8 cellular contexts compared by ENCODE assay signal in the genomic region with DNA sequence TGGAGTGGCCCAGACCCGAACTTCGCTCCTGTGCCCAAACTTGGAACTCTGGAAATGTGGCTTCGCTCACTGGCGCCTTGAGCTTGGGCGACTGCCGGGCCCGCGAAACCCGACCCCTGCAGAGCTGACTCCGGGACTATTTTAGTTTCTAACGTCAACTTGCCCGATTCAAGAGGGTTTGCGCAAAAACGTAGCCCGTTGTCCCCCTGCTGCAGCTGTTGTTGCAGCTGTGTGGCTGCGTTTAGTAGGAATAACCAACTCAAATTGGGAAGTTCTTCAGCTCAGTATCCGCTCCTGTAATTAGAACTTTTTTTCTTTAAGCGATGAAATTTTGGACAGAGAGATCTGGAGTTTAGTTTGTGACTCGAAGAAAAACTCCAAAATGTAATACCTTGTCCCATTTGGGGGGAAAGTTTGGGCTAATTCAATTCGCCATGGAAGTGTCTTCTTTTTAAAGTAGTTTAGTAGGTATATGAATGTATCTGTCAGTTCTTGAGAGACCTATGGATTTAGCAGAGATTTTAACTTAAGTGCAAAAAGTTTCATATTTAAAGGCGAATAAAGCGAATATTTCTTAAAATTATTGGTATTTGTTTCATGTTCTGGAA. TPM values are rescaled to one million over a fixed set of nuclear protein-coding genes. Genes with fewer than 3 reads are reported as not detected.
DNase-seq lines count a peak whose midpoint lies in the region; ATAC-seq and TF ChIP-seq lines count a peak whose summit lies in the region.

No MANE protein-coding gene starts in this region.

- TF ChIP-seq POLR2A in IMR-90 (IDR thresholded peaks at IDR 0.05; ENCODE audit: low read depth, low read length): no peak

- H3K27me3 ChIP-seq in DND-41 (ENCODE audit: insufficient read depth, low read length, poor library complexity): no peaks in the 10 kb centered on the region
- no peaks in the 10 kb centered on the region for H3K27me3 ChIP-seq in IMR-90 (ENCODE audit: control insufficient read depth, insufficient read depth, low read length)
- peaks cover 4% of the 10 kb centered on the region for H3K27me3 ChIP-seq in iPS-18a (ENCODE audit: control insufficient read depth, insufficient read depth, low read length)

- H3K18ac ChIP-seq in IMR-90 (ENCODE audit: low read depth, low read length): peak overlapping the region; percentile 100

- POLR2A ChIA-PET in IMR-90 (lab: Charles Lee; ENCODE audit: unreplicated experiment): interaction anchor here (0.7 to 0.8 kb wide), 2 partner anchors 13 to 376 kb away, joined by 3 read pairs; no protein-coding TSS in a partner anchor

- H3K4me3 ChIP-seq in DND-41 (ENCODE audit: low read depth in 1 of 2, low read length in 2 of 2) (peak overlapping the region; percentile 67 to 98), IMR-90 (ENCODE audit: insufficient read depth, low read depth, low read length) (peak overlapping the region; percentile 84), iPS-18a (ENCODE audit: low read length) (peak overlapping the region; percentile 90)

- H2AK5ac ChIP-seq in IMR-90 (ENCODE audit: low read depth, low read length): peak overlapping the region; percentile 95

- H2AFZ ChIP-seq in DND-41 (ENCODE audit: low read depth, low read length) (peak overlapping the region; percentile 69), IMR-90 (replicated peaks; ENCODE audit: low read length, poor library complexity) (peak overlapping the region; percentile 90)

- 1% methylated on average over 12 of the region's 22 CpGs; no CpG with 5 or more reads in 1 of the 2 experiments for WGBS in IMR-90 (ENCODE audit: extremely low coverage in 2 of 2, insufficient read length in 1 of 2), 2 experiments

- peak overlapping the region; percentile 30; the same call in 1 of the 3 replicates for H2BK15ac ChIP-seq in IMR-90 (ENCODE audit: low read depth, low read length)

- no peaks in the 10 kb centered on the region for H3K9me3 ChIP-seq in DND-41 (ENCODE audit: insufficient read depth, low read length, severe bottlenecking)
- peaks cover 4% of the 10 kb centered on the region; the same call in 1 of the 2 replicates for H3K9me3 ChIP-seq in IMR-90 (ENCODE audit: control insufficient read depth, insufficient read depth, low read length)
- no peaks in the 10 kb centered on the region for H3K9me3 ChIP-seq in iPS-18a (ENCODE audit: control insufficient read depth, low read depth, low read length)

- H3K4ac ChIP-seq in IMR-90 (ENCODE audit: low read depth, low read length): peak overlapping the region; percentile 95

- H3K4me3 Mint-ChIP-seq in activated naive CD8-positive, alpha-beta T cell treated with anti-CD3 and anti-CD28 coated beads, Interleukin-2, amount 50 U/mL, for 24 hours: peak overlapping the region; percentile 86
- peak overlapping the region; percentile 83 for H3K4me3 Mint-ChIP-seq in stimulated activated memory B cell treated with anti-CD40 and anti-IgM and Interleukin-4, amounts not matched to agents 10 μg/mL and 1 μg/mL and 100 μg/mL, for 72 hours

- CTCF ChIA-PET in IMR-90 (lab: Yijun Ruan, JAX): interaction anchor here (0.6 to 0.9 kb wide), 3 partner anchors 68 to 658 kb away, joined by 3 to 6 read pairs (median 4); no protein-coding TSS in a partner anchor

- no TSS peak for BruUV-seq in IMR-90 (replicated peaks; lab: Mats Ljungman, UMichigan)

- H3K4me1 ChIP-seq in DND-41 (ENCODE audit: insufficient read depth, low read length): peaks cover 50% of the 10 kb centered on the region
- H3K4me1 ChIP-seq in IMR-90 (ENCODE audit: control insufficient read depth, insufficient read depth, low read length): peaks cover 6% of the 10 kb centered on the region; the same call in 1 of the 2 replicates
- H3K4me1 ChIP-seq in iPS-18a (ENCODE audit: control insufficient read depth, low read depth, low read length): peaks cover 19% of the 10 kb centered on the region

- H3K79me2 ChIP-seq in DND-41 (ENCODE audit: insufficient read depth, low read length): peaks cover 62% of the 10 kb centered on the region

- H3K27ac ChIP-seq in DND-41 (ENCODE audit: low read length): peak overlapping the region; percentile 92
- H3K27ac ChIP-seq in IMR-90 (ENCODE audit: insufficient read depth, low read length): peak overlapping the region; percentile 97
- H3K27ac ChIP-seq in iPS-18a (ENCODE audit: low read length): peak overlapping the region; percentile 100

- TF ChIP-seq RAD21 in IMR-90 (IDR thresholded peaks at IDR 0.05; ENCODE audit: low read length): no peak

- H2BK20ac ChIP-seq in IMR-90 (ENCODE audit: low read depth, low read length): peak overlapping the region; percentile 27; the same call in 1 of the 2 replicates

- H3K36me3 Mint-ChIP-seq in activated naive CD8-positive, alpha-beta T cell treated with anti-CD3 and anti-CD28 coated beads, Interleukin-2, amount 50 U/mL, for 24 hours (ENCODE audit: low read depth): peaks cover 37% of the 10 kb centered on the region
- H3K36me3 Mint-ChIP-seq in stimulated activated memory B cell treated with anti-CD40 and anti-IgM and Interleukin-4, amounts not matched to agents 10 μg/mL and 1 μg/mL and 100 μg/mL, for 72 hours: peaks cover 15% of the 10 kb centered on the region

- dilution Hi-C loops in IMR-90 (cut with HindIII; ENCODE audit: low sequenced_read_pairs, unreplicated experiment): no loop called here

- intact Hi-C loops in IMR-90 (cut with micrococcal nuclease): loop anchor here (5.0 to 10.0 kb wide), 2 partner anchors 261 to 443 kb away; no protein-coding TSS in a partner anchor

- in situ Hi-C loops in IMR-90 (cut with MboI; ENCODE audit: low sequenced_read_pairs): loop anchor here (5.0 kb wide), 1 partner anchor 311 kb away; no protein-coding TSS in a partner anchor

- peak overlapping the region; percentile 98 for H2AK9ac ChIP-seq in IMR-90 (replicated peaks; ENCODE audit: low read depth, low read length, poor library complexity)

- H4K5ac ChIP-seq in IMR-90 (ENCODE audit: low read depth, low read length): peak overlapping the region; percentile 99

- H3K9me3 Mint-ChIP-seq in activated naive CD8-positive, alpha-beta T cell treated with anti-CD3 and anti-CD28 coated beads, Interleukin-2, amount 50 U/mL, for 24 hours: no peaks in the 10 kb centered on the region
- H3K9me3 Mint-ChIP-seq in stimulated activated memory B cell treated with anti-CD40 and anti-IgM and Interleukin-4, amounts not matched to agents 10 μg/mL and 1 μg/mL and 100 μg/mL, for 72 hours: no peaks in the 10 kb centered on the region

- H3K36me3 ChIP-seq in DND-41 (ENCODE audit: insufficient read depth, low read length): peaks cover 33% of the 10 kb centered on the region
- peaks cover 5% of the 10 kb centered on the region for H3K36me3 ChIP-seq in IMR-90 (ENCODE audit: control insufficient read depth, insufficient read depth, low read length)
- H3K36me3 ChIP-seq in iPS-18a (ENCODE audit: control insufficient read depth, low read depth, low read length): peaks cover 12% of the 10 kb centered on the region

- peak; percentile 0; the same call in 1 of the 3 replicates for ATAC-seq in DND-41 (ENCODE audit: insufficient read depth, low read depth)
- peak; percentile 1 for ATAC-seq in IMR-90 (ENCODE audit: low read depth)
- ATAC-seq in activated naive CD8-positive, alpha-beta T cell treated with anti-CD3 and anti-CD28 coated beads, Interleukin-2, amount 50 U/mL, for 24 hours: no peak
- no peak for ATAC-seq in stimulated activated memory B cell treated with anti-CD40 and anti-IgM and Interleukin-4, amounts not matched to agents 10 μg/mL and 1 μg/mL and 100 μg/mL, for 72 hours

- H3K56ac ChIP-seq in IMR-90 (ENCODE audit: extremely low read depth, insufficient read depth, low read length): peak overlapping the region; percentile 100

- no peak for TF ChIP-seq CTCF in DND-41 (IDR thresholded peaks at IDR 0.05; ENCODE audit: borderline replicate concordance, extremely low read depth, low read length, poor library complexity, severe bottlenecking)
- TF ChIP-seq CTCF in IMR-90 (conservative IDR thresholded peaks at IDR 0.05; ENCODE audit: low read depth, low read length): no peak

- peaks cover 8 to 23% of the 10 kb centered on the region in 2 experiments; a peak in 3 of 4 replicates for H3K79me1 ChIP-seq in IMR-90 (ENCODE audit: low read depth in 1 of 2, low read length in 2 of 2)

- peaks cover 2% of the 10 kb centered on the region for H3K27me3 Mint-ChIP-seq in activated naive CD8-positive, alpha-beta T cell treated with anti-CD3 and anti-CD28 coated beads, Interleukin-2, amount 50 U/mL, for 24 hours
- H3K27me3 Mint-ChIP-seq in stimulated activated memory B cell treated with anti-CD40 and anti-IgM and Interleukin-4, amounts not matched to agents 10 μg/mL and 1 μg/mL and 100 μg/mL, for 72 hours: no peaks in the 10 kb centered on the region

- H3K27ac Mint-ChIP-seq in activated naive CD8-positive, alpha-beta T cell treated with anti-CD3 and anti-CD28 coated beads, Interleukin-2, amount 50 U/mL, for 24 hours: peak overlapping the region; percentile 97
- peak overlapping the region; percentile 91 for H3K27ac Mint-ChIP-seq in stimulated activated memory B cell treated with anti-CD40 and anti-IgM and Interleukin-4, amounts not matched to agents 10 μg/mL and 1 μg/mL and 100 μg/mL, for 72 hours

- H4K8ac ChIP-seq in IMR-90 (ENCODE audit: low read depth in 2 of 2, low read length in 2 of 2): peak overlapping the region; percentile 81 to 98

- H4K91ac ChIP-seq in IMR-90 (ENCODE audit: insufficient read depth, low read depth, low read length): peak overlapping the region; percentile 97

- H3K9ac ChIP-seq in DND-41 (ENCODE audit: low read depth, low read length) (peak overlapping the region; percentile 85), IMR-90 (ENCODE audit: low read depth, low read length) (peak overlapping the region; percentile 100), iPS-18a (ENCODE audit: low read length) (peak overlapping the region; percentile 99)

- H4K20me1 ChIP-seq in DND-41 (ENCODE audit: insufficient read depth, low read length): peaks cover 16% of the 10 kb centered on the region; the same call in 1 of the 2 replicates
- H4K20me1 ChIP-seq in IMR-90 (ENCODE audit: insufficient read depth, low read length): peaks cover 22% of the 10 kb centered on the region

- H3K23ac ChIP-seq in IMR-90 (ENCODE audit: low read depth, low read length): peak overlapping the region; percentile 96

- DNase-seq in DND-41 (peak; percentile 58), IMR-90 (peak; percentile 59), cerebellar cortex (ENCODE audit: low spot score) (no peak), NOMO-1 treated with dmso at 0.1 percent for 144 hours (lab: John Stamatoyannopoulos, UW; ENCODE audit: unreplicated experiment) (no peak)
- no peak for DNase-seq in activated naive CD8-positive, alpha-beta T cell treated with anti-CD3 and anti-CD28 coated beads, Interleukin-2, amount 50 U/mL, for 24 hours
- no peak for DNase-seq in activated CD8-positive, alpha-beta memory T cell treated with anti-CD3 and anti-CD28 coated beads for 24 hours

- peaks cover 53% of the 10 kb centered on the region for H3K4me1 Mint-ChIP-seq in activated naive CD8-positive, alpha-beta T cell treated with anti-CD3 and anti-CD28 coated beads, Interleukin-2, amount 50 U/mL, for 24 hours
- H3K4me1 Mint-ChIP-seq in stimulated activated memory B cell treated with anti-CD40 and anti-IgM and Interleukin-4, amounts not matched to agents 10 μg/mL and 1 μg/mL and 100 μg/mL, for 72 hours: peaks cover 45% of the 10 kb centered on the region

- peak overlapping the region; percentile 99 for H2BK120ac ChIP-seq in IMR-90 (ENCODE audit: low read depth, low read length)

- H3K4me2 ChIP-seq in DND-41 (ENCODE audit: insufficient read depth, low read length) (peak overlapping the region; percentile 99), IMR-90 (ENCODE audit: low read depth, low read length) (peak overlapping the region; percentile 90)

- H3K14ac ChIP-seq in IMR-90 (replicated peaks; ENCODE audit: low read depth, low read length): peak overlapping the region; percentile 94

- H3K9me1 ChIP-seq in IMR-90 (ENCODE audit: insufficient read depth, low read length): no peaks in the 10 kb centered on the region

- peak overlapping the region; percentile 97 for H2BK5ac ChIP-seq in IMR-90 (ENCODE audit: low read depth, low read length, poor library complexity, severe bottlenecking)

RNA-seq across cellular contexts. Expression of a gene that starts 0.6 kb away (rescaled TPM):
- 580 and 743 TPM in 2 replicates for total RNA-seq in IMR-90 (2012; rRNA removed)
- polyA plus RNA-seq in IMR-90 (2012; rRNA removed): 469 and 549 TPM in 2 replicates
- polyA plus RNA-seq in IMR-90 (2012; cell fraction: cytosol; rRNA removed): 192 and 196 TPM in 2 replicates
- 65.1 and 308 TPM in 2 replicates for polyA plus RNA-seq in IMR-90 (2012; cell fraction: nucleus; rRNA removed; ENCODE audit: low replicate concordance)

RNA-seq across cellular contexts. Expression of a gene that starts 13.8 kb away (rescaled TPM):
- total RNA-seq in IMR-90 (2012; rRNA removed): 593 and 692 TPM in 2 replicates
- polyA plus RNA-seq in IMR-90 (2012; rRNA removed): 753 and 816 TPM in 2 replicates
- polyA plus RNA-seq in IMR-90 (2012; cell fraction: cytosol; rRNA removed): 265 and 382 TPM in 2 replicates
- polyA plus RNA-seq in IMR-90 (2012; cell fraction: nucleus; rRNA removed; ENCODE audit: low replicate concordance): 98.0 and 290 TPM in 2 replicates

RNA-seq across cellular contexts. Expression of a gene that starts 28.4 kb away (rescaled TPM):
- under 0.01 TPM in 2 replicates for total RNA-seq in IMR-90 (2012; rRNA removed)
- polyA plus RNA-seq in IMR-90 (2012; rRNA removed): 0.04 and 0.10 TPM in 2 replicates
- 0.01 TPM in 1 of 2 replicates, not detected in the other for polyA plus RNA-seq in IMR-90 (2012; cell fraction: cytosol; rRNA removed)
- polyA plus RNA-seq in IMR-90 (2012; cell fraction: nucleus; rRNA removed; ENCODE audit: low replicate concordance): 0.02 TPM in 2 replicates

Comparison
In these comparisons a context has a peak if more than half of its experiments do, and no peak if none do; other contexts are left out.
1. ATAC-seq: peak in DND-41 (single experiment) and IMR-90 (single experiment); none in activated naive CD8-positive, alpha-beta T cell treated with anti-CD3 and anti-CD28 coated beads, Interleukin-2, amount 50 U/mL, for 24 hours (single experiment) and stimulated activated memory B cell treated with anti-CD40 and anti-IgM and Interleukin-4, amounts not matched to agents 10 μg/mL and 1 μg/mL and 100 μg/mL, for 72 hours (single experiment).
2. DNase-seq: peak in DND-41 (single experiment) and IMR-90 (single experiment); none in activated naive CD8-positive, alpha-beta T cell treated with anti-CD3 and anti-CD28 coated beads, Interleukin-2, amount 50 U/mL, for 24 hours (single experiment), activated CD8-positive, alpha-beta memory T cell treated with anti-CD3 and anti-CD28 coated beads for 24 hours (single experiment), cerebellar cortex (single experiment) and NOMO-1 treated with dmso at 0.1 percent for 144 hours (single experiment).
3. Peak in every context shown above with its lines, with median percentiles within 50 percentile points of each other: H3K27ac ChIP-seq, H3K4me3 ChIP-seq and H3K9ac ChIP-seq.